8 cellular contexts compared by ENCODE assay signal in genomic region chr17:51258756-51259573, GRCh38. TPM values are rescaled to one million over a fixed set of nuclear protein-coding genes. Genes with fewer than 3 reads are reported as not detected.
DNase-seq lines count a peak whose midpoint lies in the region; ATAC-seq and TF ChIP-seq lines count a peak whose summit lies in the region.

No MANE protein-coding gene starts in this region.

- peaks cover 5% of the 10 kb centered on the region in 2 donors for H3K36me3 Mint-ChIP-seq in activated T-cell treated with anti-CD3 and anti-CD28 coated beads, Interleukin-2, amount 50 U/mL, for 72 hours (ENCODE audit: insufficient read depth in 2 of 2)

- H3K4me3 ChIP-seq in left ventricle myocardium inferior (peak overlapping the region; percentile 88), rectal smooth muscle tissue (ENCODE audit: low read length) (peak overlapping the region; percentile 96)

- H3K9me3 ChIP-seq in left ventricle myocardium inferior (replicated peaks), result no peaks in the 10 kb centered on the region

- peaks cover 69% of the 10 kb centered on the region for H3K4me1 Mint-ChIP-seq in activated T-cell treated with anti-CD3 and anti-CD28 coated beads, Interleukin-2, amount 50 U/mL, for 72 hours (ENCODE audit: low read depth)

- H3K4me3 Mint-ChIP-seq in activated T-cell treated with anti-CD3 and anti-CD28 coated beads, Interleukin-2, amount 50 U/mL, for 72 hours, result peak overlapping the region; percentile 86 to 96

- H3K27me3 Mint-ChIP-seq in activated T-cell treated with anti-CD3 and anti-CD28 coated beads, Interleukin-2, amount 50 U/mL, for 72 hours (ENCODE audit: low read depth), result no peaks in the 10 kb centered on the region

- H3K9ac ChIP-seq in rectal smooth muscle tissue (ENCODE audit: low read length), result no peak overlapping the region

- H3K27ac Mint-ChIP-seq in activated T-cell treated with anti-CD3 and anti-CD28 coated beads, Interleukin-2, amount 50 U/mL, for 72 hours, result peak overlapping the region; percentile 45

- TF ChIP-seq CTCF in left ventricle myocardium inferior (IDR thresholded peaks at IDR 0.05; ENCODE audit: borderline replicate concordance), result no peak

- intact Hi-C loops in left ventricle myocardium inferior (cut with micrococcal nuclease), result no loop called here

- peak overlapping the region; percentile 98 for H3K27ac ChIP-seq in left ventricle myocardium inferior (replicated peaks)
- H3K27ac ChIP-seq in rectal smooth muscle tissue (ENCODE audit: low read depth, low read length), result no peak overlapping the region

- H3K27me3 ChIP-seq in left ventricle myocardium inferior (ENCODE audit: low read depth), result no peaks in the 10 kb centered on the region
- no peaks in the 10 kb centered on the region for H3K27me3 ChIP-seq in rectal smooth muscle tissue (ENCODE audit: control insufficient read depth, insufficient read depth, low read length)

- in situ Hi-C loops in KBM-7 (cut with MboI; ENCODE audit: low pct_unique_long_range_greater_than_20kb, low sequenced_read_pairs), result no loop called here

- H3K4me1 ChIP-seq in left ventricle myocardium inferior, result peaks cover 86% of the 10 kb centered on the region
- H3K4me1 ChIP-seq in rectal smooth muscle tissue (ENCODE audit: control insufficient read depth, insufficient read depth, low read length), result peaks cover 9% of the 10 kb centered on the region

- H3K9me3 Mint-ChIP-seq in activated T-cell treated with anti-CD3 and anti-CD28 coated beads, Interleukin-2, amount 50 U/mL, for 72 hours, result no peaks in the 10 kb centered on the region

- ATAC-seq in activated T-cell treated with anti-CD3 and anti-CD28 coated beads, Interleukin-2, amount 50 U/mL, for 72 hours (replicated peaks in 1 of 2), result no peak
- no peak for ATAC-seq in GM18861 (IDR thresholded peaks at IDR 0.05; ENCODE audit: unreplicated experiment)
- no peak for ATAC-seq in GM19455 (IDR thresholded peaks at IDR 0.05; ENCODE audit: unreplicated experiment)

- DNase-seq in DMS 273 (lab: John Stamatoyannopoulos, UW; ENCODE audit: unreplicated experiment), result peak; percentile 74
- DNase-seq in KBM-7, result peak; percentile 47
- no peak for DNase-seq in activated T-cell treated with anti-CD3 and anti-CD28 coated beads, Interleukin-2, amount 50 U/mL, for 72 hours
- DNase-seq in left ventricle myocardium inferior, result no peak
- DNase-seq in NCI-H2196 treated with DMSO at 0.1 percent for 48 hours (lab: John Stamatoyannopoulos, UW; ENCODE audit: unreplicated experiment), result no peak

- H3K36me3 ChIP-seq in left ventricle myocardium inferior (peaks cover 23% of the 10 kb centered on the region), rectal smooth muscle tissue (ENCODE audit: control insufficient read depth, insufficient read depth, low read length) (no peaks in the 10 kb centered on the region)

RNA-seq across cellular contexts. Expression of gene MBTD1, which starts 0.9 kb away (rescaled TPM):
- total RNA-seq in activated T-cell treated with anti-CD3 and anti-CD28 coated beads, Interleukin-2, amount 50 U/mL, for 72 hours, result 10 to 100 TPM; 12.0 to 13.6 TPM
- total RNA-seq in left ventricle myocardium inferior, result 5.4 TPM

RNA-seq across cellular contexts. Expression of gene UTP18, which starts 1.4 kb away (rescaled TPM):
- total RNA-seq in activated T-cell treated with anti-CD3 and anti-CD28 coated beads, Interleukin-2, amount 50 U/mL, for 72 hours, result 10 to 100 TPM; 47.4 to 58.3 TPM
- 6.8 TPM for total RNA-seq in left ventricle myocardium inferior

Comparison
In these comparisons a context has a peak if more than half of its experiments do, and no peak if none do; other contexts are left out.
1. DNase-seq: peak in DMS 273 (single experiment) and KBM-7 (single experiment); none in activated T-cell treated with anti-CD3 and anti-CD28 coated beads, Interleukin-2, amount 50 U/mL, for 72 hours (0 of 2), left ventricle myocardium inferior (single experiment) and NCI-H2196 treated with DMSO at 0.1 percent for 48 hours (single experiment).